Comparison of ENCODE assay signal across 9 cellular contexts in genomic region chr7:143882020-143882610, GRCh38. TPM values are rescaled to one million over a fixed set of nuclear protein-coding genes. Genes with fewer than 3 reads are reported as not detected.
DNase-seq lines count a peak whose midpoint lies in the region; ATAC-seq and TF ChIP-seq lines count a peak whose summit lies in the region.
"Had no signal": no experiment of that assay in that cellular context is flagged by ENCODE, and none has a peak within 500 bp of the region (broad histone marks: within the 10 kb centered on the region; RNA-seq: fewer than 3 reads in every experiment).

No MANE protein-coding gene starts in this region.

- H3K27ac ChIP-seq in iPS-18a (ENCODE audit: low read length) = no peak overlapping the region

- peak overlapping the region; percentile 91 to 99 (median 96) for H3K4me3 Mint-ChIP-seq in brain

- ATAC-seq in HG02610 (IDR thresholded peaks at IDR 0.05; ENCODE audit: unreplicated experiment) = no peak
- no peak for ATAC-seq in GM18505 (IDR thresholded peaks at IDR 0.05; ENCODE audit: unreplicated experiment)

- H3K9me3 ChIP-seq in iPS-18a (ENCODE audit: control insufficient read depth, low read depth, low read length) = no peaks in the 10 kb centered on the region

- H3K36me3 Mint-ChIP-seq in brain = peaks cover 45% of the 10 kb centered on the region

- H3K9me3 Mint-ChIP-seq in brain = peaks cover 0 to 3% (median 2%) of the 10 kb centered on the region in 5 experiments
- H3K9me3 Mint-ChIP-seq: CD4-positive, alpha-beta memory T cell had no signal

- H3K27me3 Mint-ChIP-seq in brain = peaks cover 15% of the 10 kb centered on the region

- no peak for TF ChIP-seq CTCF in brain (conservative IDR thresholded peaks at IDR 0.05)

- H3K4me3 ChIP-seq in iPS-18a (ENCODE audit: low read length) = peak overlapping the region; percentile 61

- H3K4me1 ChIP-seq in iPS-18a (ENCODE audit: control insufficient read depth, low read depth, low read length) = peaks cover 15% of the 10 kb centered on the region

- H3K36me3 ChIP-seq in iPS-18a (ENCODE audit: control insufficient read depth, low read depth, low read length) = no peaks in the 10 kb centered on the region

- peak overlapping the region; percentile 98 to 100 (median 99) for H3K27ac Mint-ChIP-seq in brain

- H3K9ac ChIP-seq in iPS-18a (ENCODE audit: low read length) = peak overlapping the region; percentile 35

- H3K27me3 ChIP-seq in iPS-18a (ENCODE audit: control insufficient read depth, insufficient read depth, low read length) = peaks cover 12% of the 10 kb centered on the region

- no peak for TF ChIP-seq POLR2A in GM18505 (IDR thresholded peaks at IDR 0.05; ENCODE audit: borderline replicate concordance, extremely low read depth, insufficient read depth, insufficient read length)

- DNase-seq in NCI-H748 (lab: John Stamatoyannopoulos, UW; ENCODE audit: unreplicated experiment) = peak; percentile 42
- DNase-seq in NCI-H748 treated with DMSO at 0.1 percent for 48 hours (lab: John Stamatoyannopoulos, UW) = no peak
- peak; percentile 88 for DNase-seq in retina
- DNase-seq in UCSD-AML1 (lab: John Stamatoyannopoulos, UW; ENCODE audit: unreplicated experiment) = no peak

- H3K4me1 Mint-ChIP-seq in brain = peaks cover 80% of the 10 kb centered on the region

RNA-seq across cellular contexts. Expression of gene TCAF1, which starts 19.9 kb away (rescaled TPM):
- polyA plus RNA-seq in brain (ENCODE audit: insufficient read depth, low read depth, low replicate concordance) = 79.9 TPM

RNA-seq across cellular contexts. Expression of gene OR2F2, which starts 52.9 kb away (rescaled TPM):
- not detected for polyA plus RNA-seq in brain (ENCODE audit: insufficient read depth, low read depth, low replicate concordance)
- polyA plus RNA-seq: CD4-positive, alpha-beta memory T cell had no signal

Comparison
In these comparisons a context has a peak if more than half of its experiments do, and no peak if none do; other contexts are left out.
1. DNase-seq: peak in NCI-H748 (single experiment) and retina (single experiment); none in NCI-H748 treated with DMSO at 0.1 percent for 48 hours (single experiment) and UCSD-AML1 (single experiment).